8 cellular contexts compared by ENCODE assay signal in genomic region chr6:103122766-103123601, GRCh38.
A peak's percentile ranks its signal among the peaks of the same experiment; 100 is the strongest.
DNase-seq lines count a peak whose midpoint lies in the region; ATAC-seq lines count a peak whose summit lies in the region.

No MANE protein-coding gene starts in this region.

- H3K4me3 Mint-ChIP-seq in activated T-cell treated with anti-CD3 and anti-CD28 coated beads, Interleukin-2, amount 50 U/mL, for 72 hours: no peak overlapping the region
- H3K4me3 Mint-ChIP-seq in activated T-cell treated with anti-CD3 and anti-CD28 coated beads, Interleukin-2, amount 50 U/mL, for 4 hours: no peak overlapping the region
- no peak overlapping the region for H3K4me3 Mint-ChIP-seq in activated CD8-positive, alpha-beta T cell treated with anti-CD3 and anti-CD28 coated beads, Interleukin-2, amount 10 ng/mL, durations not matched to agents 7 days and 5 days
- H3K4me3 Mint-ChIP-seq in activated T-helper 2 cell treated with anti-CD3 and anti-CD28 coated beads, Interferon-gamma antibody, Interleukin-2, Interleukin-4, amounts not matched to agents 10 μg/mL and 5 μg/mL and 100 μg/mL, durations not matched to agents 14 hours and 24 hours and 36 hours (ENCODE audit: low read depth): no peak overlapping the region

- no peaks in the 10 kb centered on the region for H3K27me3 Mint-ChIP-seq in activated T-cell treated with anti-CD3 and anti-CD28 coated beads, Interleukin-2, amount 50 U/mL, for 72 hours (ENCODE audit: low read depth)
- no peaks in the 10 kb centered on the region for H3K27me3 Mint-ChIP-seq in activated T-cell treated with anti-CD3 and anti-CD28 coated beads, Interleukin-2, amount 50 U/mL, for 4 hours (ENCODE audit: low read depth)
- no peaks in the 10 kb centered on the region for H3K27me3 Mint-ChIP-seq in activated CD8-positive, alpha-beta T cell treated with anti-CD3 and anti-CD28 coated beads, Interleukin-2, amount 10 ng/mL, durations not matched to agents 7 days and 5 days (ENCODE audit: low read depth)
- no peaks in the 10 kb centered on the region for H3K27me3 Mint-ChIP-seq in activated T-helper 2 cell treated with anti-CD3 and anti-CD28 coated beads, Interferon-gamma antibody, Interleukin-2, Interleukin-4, amounts not matched to agents 10 μg/mL and 5 μg/mL and 100 μg/mL, durations not matched to agents 14 hours and 24 hours and 36 hours (ENCODE audit: low read depth)

- DNase-seq in activated T-cell treated with anti-CD3 and anti-CD28 coated beads, Interleukin-2, amount 50 U/mL, for 72 hours: peak; percentile 5 to 16
- DNase-seq in activated T-cell treated with anti-CD3 and anti-CD28 coated beads, Interleukin-2, amount 50 U/mL, for 4 hours: no peak
- DNase-seq in NCI-H2196 (lab: John Stamatoyannopoulos, UW; ENCODE audit: unreplicated experiment) (peak; percentile 35), iris pigment epithelial cell (ENCODE audit: low read depth) (peak; percentile 38)
- DNase-seq in activated CD8-positive, alpha-beta T cell treated with anti-CD3 and anti-CD28 coated beads, Interleukin-2, amount 10 ng/mL, durations not matched to agents 7 days and 5 days: peak; percentile 24
- no peak for DNase-seq in activated T-helper 2 cell treated with anti-CD3 and anti-CD28 coated beads, Interferon-gamma antibody, Interleukin-2, Interleukin-4, amounts not matched to agents 10 μg/mL and 5 μg/mL and 100 μg/mL, durations not matched to agents 14 hours and 24 hours and 36 hours (ENCODE audit: low spot score)

- CTCF ChIA-PET in activated CD8-positive, alpha-beta T cell treated with anti-CD3 and anti-CD28 coated beads, Interleukin-2, amount 10 ng/mL, durations not matched to agents 7 days and 5 days (lab: Charles Lee): interaction anchor here (0.7 kb wide), 1 partner anchor 13 kb away, joined by 3 read pairs; no protein-coding TSS in a partner anchor

- H3K9me3 Mint-ChIP-seq in activated T-cell treated with anti-CD3 and anti-CD28 coated beads, Interleukin-2, amount 50 U/mL, for 72 hours: peaks cover 0 to 2% of the 10 kb centered on the region in 2 donors
- H3K9me3 Mint-ChIP-seq in activated T-cell treated with anti-CD3 and anti-CD28 coated beads, Interleukin-2, amount 50 U/mL, for 4 hours: peaks cover 8% of the 10 kb centered on the region
- no peaks in the 10 kb centered on the region for H3K9me3 Mint-ChIP-seq in activated CD8-positive, alpha-beta T cell treated with anti-CD3 and anti-CD28 coated beads, Interleukin-2, amount 10 ng/mL, durations not matched to agents 7 days and 5 days (ENCODE audit: insufficient read depth)
- H3K9me3 Mint-ChIP-seq in activated T-helper 2 cell treated with anti-CD3 and anti-CD28 coated beads, Interferon-gamma antibody, Interleukin-2, Interleukin-4, amounts not matched to agents 10 μg/mL and 5 μg/mL and 100 μg/mL, durations not matched to agents 14 hours and 24 hours and 36 hours: no peaks in the 10 kb centered on the region

- intact Hi-C loops in activated T-helper 2 cell treated with anti-CD3 and anti-CD28 coated beads, Interferon-gamma antibody, Interleukin-2, Interleukin-4, amounts not matched to agents 10 μg/mL and 5 μg/mL and 100 μg/mL, durations not matched to agents 14 hours and 24 hours and 36 hours (cut with micrococcal nuclease): no loop called here

- no peaks in the 10 kb centered on the region for H3K4me1 Mint-ChIP-seq in activated T-cell treated with anti-CD3 and anti-CD28 coated beads, Interleukin-2, amount 50 U/mL, for 72 hours (ENCODE audit: low read depth)
- H3K4me1 Mint-ChIP-seq in activated T-cell treated with anti-CD3 and anti-CD28 coated beads, Interleukin-2, amount 50 U/mL, for 4 hours (ENCODE audit: low read depth): no peaks in the 10 kb centered on the region
- no peaks in the 10 kb centered on the region for H3K4me1 Mint-ChIP-seq in activated CD8-positive, alpha-beta T cell treated with anti-CD3 and anti-CD28 coated beads, Interleukin-2, amount 10 ng/mL, durations not matched to agents 7 days and 5 days (ENCODE audit: low read depth)
- no peaks in the 10 kb centered on the region for H3K4me1 Mint-ChIP-seq in activated T-helper 2 cell treated with anti-CD3 and anti-CD28 coated beads, Interferon-gamma antibody, Interleukin-2, Interleukin-4, amounts not matched to agents 10 μg/mL and 5 μg/mL and 100 μg/mL, durations not matched to agents 14 hours and 24 hours and 36 hours (ENCODE audit: low read depth)

- H3K27ac Mint-ChIP-seq in activated T-cell treated with anti-CD3 and anti-CD28 coated beads, Interleukin-2, amount 50 U/mL, for 72 hours: no peak overlapping the region
- H3K27ac Mint-ChIP-seq in activated CD8-positive, alpha-beta T cell treated with anti-CD3 and anti-CD28 coated beads, Interleukin-2, amount 10 ng/mL, durations not matched to agents 7 days and 5 days: no peak overlapping the region
- H3K27ac Mint-ChIP-seq in activated T-helper 2 cell treated with anti-CD3 and anti-CD28 coated beads, Interferon-gamma antibody, Interleukin-2, Interleukin-4, amounts not matched to agents 10 μg/mL and 5 μg/mL and 100 μg/mL, durations not matched to agents 14 hours and 24 hours and 36 hours: no peak overlapping the region

- ATAC-seq in activated T-cell treated with anti-CD3 and anti-CD28 coated beads, Interleukin-2, amount 50 U/mL, for 72 hours (replicated peaks in 1 of 2): no peak
- no peak for ATAC-seq in activated T-cell treated with anti-CD3 and anti-CD28 coated beads, Interleukin-2, amount 50 U/mL, for 4 hours
- ATAC-seq in HG03066 (IDR thresholded peaks at IDR 0.05; ENCODE audit: low read depth, unreplicated experiment) (peak; percentile 89), GM18520 (IDR thresholded peaks at IDR 0.05; ENCODE audit: unreplicated experiment) (no peak)
- no peak for ATAC-seq in activated CD8-positive, alpha-beta T cell treated with anti-CD3 and anti-CD28 coated beads, Interleukin-2, amount 10 ng/mL, durations not matched to agents 7 days and 5 days

- POLR2A ChIA-PET in activated CD8-positive, alpha-beta T cell treated with anti-CD3 and anti-CD28 coated beads, Interleukin-2, amount 10 ng/mL, durations not matched to agents 7 days and 5 days (lab: Charles Lee): no interaction called here

- H3K36me3 Mint-ChIP-seq in activated T-cell treated with anti-CD3 and anti-CD28 coated beads, Interleukin-2, amount 50 U/mL, for 72 hours (ENCODE audit: insufficient read depth in 2 of 2): no peaks in the 10 kb centered on the region
- H3K36me3 Mint-ChIP-seq in activated T-cell treated with anti-CD3 and anti-CD28 coated beads, Interleukin-2, amount 50 U/mL, for 4 hours (ENCODE audit: insufficient read depth): no peaks in the 10 kb centered on the region
- no peaks in the 10 kb centered on the region for H3K36me3 Mint-ChIP-seq in activated CD8-positive, alpha-beta T cell treated with anti-CD3 and anti-CD28 coated beads, Interleukin-2, amount 10 ng/mL, durations not matched to agents 7 days and 5 days (ENCODE audit: low read depth)
- no peaks in the 10 kb centered on the region for H3K36me3 Mint-ChIP-seq in activated T-helper 2 cell treated with anti-CD3 and anti-CD28 coated beads, Interferon-gamma antibody, Interleukin-2, Interleukin-4, amounts not matched to agents 10 μg/mL and 5 μg/mL and 100 μg/mL, durations not matched to agents 14 hours and 24 hours and 36 hours (ENCODE audit: low read depth)

Comparison
In these comparisons a context has a peak if more than half of its experiments do, and no peak if none do; other contexts are left out.
1. DNase-seq: peak in activated T-cell treated with anti-CD3 and anti-CD28 coated beads, Interleukin-2, amount 50 U/mL, for 72 hours (2 of 2), NCI-H2196 (single experiment), activated CD8-positive, alpha-beta T cell treated with anti-CD3 and anti-CD28 coated beads, Interleukin-2, amount 10 ng/mL, durations not matched to agents 7 days and 5 days (single experiment) and iris pigment epithelial cell (single experiment); none in activated T-cell treated with anti-CD3 and anti-CD28 coated beads, Interleukin-2, amount 50 U/mL, for 4 hours (single experiment) and activated T-helper 2 cell treated with anti-CD3 and anti-CD28 coated beads, Interferon-gamma antibody, Interleukin-2, Interleukin-4, amounts not matched to agents 10 μg/mL and 5 μg/mL and 100 μg/mL, durations not matched to agents 14 hours and 24 hours and 36 hours (single experiment).